Comparison of ENCODE assay signal across 13 cellular contexts in genomic region chr12:112473056-112473455, GRCh38. TPM values are rescaled to one million over a fixed set of nuclear protein-coding genes. Genes with fewer than 3 reads are reported as not detected.
A peak's percentile ranks its signal among the peaks of the same experiment; 100 is the strongest.
DNase-seq lines count a peak whose midpoint lies in the region; ATAC-seq and TF ChIP-seq lines count a peak whose summit lies in the region.
"Had no signal": no experiment of that assay in that cellular context is flagged by ENCODE, and none has a peak within 500 bp of the region (broad histone marks: within the 10 kb centered on the region; RNA-seq: fewer than 3 reads in every experiment).

No MANE protein-coding gene starts in this region.

- H3K23me2 ChIP-seq in H9 (ENCODE audit: insufficient read length, low read depth, low read length, poor library complexity, severe bottlenecking), result no peaks in the 10 kb centered on the region

- H3K36me3 Mint-ChIP-seq in H9 (ENCODE audit: insufficient read depth in 1 of 3, low read depth in 3 of 3) (peaks cover 27 to 53% (median 36%) of the 10 kb centered on the region in 3 experiments; a peak in 6 of 7 replicates), T-cell (peaks cover 45% of the 10 kb centered on the region)

- no peak for TF ChIP-seq EP300 in upper lobe of left lung (IDR thresholded peaks at IDR 0.05)

- H2AK5ac ChIP-seq in H9 (ENCODE audit: insufficient read length, low read length), result no peak overlapping the region

- H3K79me1 ChIP-seq in H9 (ENCODE audit: insufficient read depth, low read depth, low read length, poor library complexity, severe bottlenecking), result no peaks in the 10 kb centered on the region

- H3K27me3 Mint-ChIP-seq in H9 (ENCODE audit: low read depth), result no peaks in the 10 kb centered on the region
- H3K27me3 Mint-ChIP-seq in T-cell, result no peaks in the 10 kb centered on the region

- H3K4me2 ChIP-seq in H9 (ENCODE audit: insufficient read depth, insufficient read length, low read length), result no peak overlapping the region
- H3K4me2 ChIP-seq in SU-DHL-6 (ENCODE audit: low read depth, low read length, poor library complexity, severe bottlenecking), result no peak overlapping the region

- H3K4me3 ChIP-seq in AG10803 (ENCODE audit: low read length), result no peak overlapping the region
- H3K4me3 ChIP-seq in SU-DHL-6 (ENCODE audit: insufficient read depth, low read length, poor library complexity, severe bottlenecking), result no peak overlapping the region
- no peak overlapping the region for H3K4me3 ChIP-seq in mucosa of descending colon
- no peak overlapping the region for H3K4me3 ChIP-seq in upper lobe of left lung
- H3K4me3 ChIP-seq: tibial nerve had no signal

- H3F3A ChIP-seq in SU-DHL-6 (ENCODE audit: insufficient read depth), result no peaks in the 10 kb centered on the region; the same call in 1 of the 2 replicates

- no peak overlapping the region for H3K27ac Mint-ChIP-seq in H9
- no peak overlapping the region for H3K27ac Mint-ChIP-seq in T-cell
- H3K27ac Mint-ChIP-seq: T-helper 1 cell treated with Interleukin-12 subunit alpha and Interleukin-12 subunit beta and Interleukin-4 antibody, amounts not matched to agents 30 μg/mL and 1 μg/mL, for 36 hours had no signal

- H2BK5ac ChIP-seq in H9 (ENCODE audit: insufficient read length, low read length), result no peak overlapping the region

- H2BK15ac ChIP-seq in H9 (ENCODE audit: low read depth, low read length), result no peak overlapping the region

- H3T11ph ChIP-seq in H9 (ENCODE audit: low read length), result no peak overlapping the region

- H3K4me1 ChIP-seq in H9 (ENCODE audit: insufficient read depth, low read length) (no peaks in the 10 kb centered on the region), mucosa of descending colon (ENCODE audit: low read depth) (no peaks in the 10 kb centered on the region), upper lobe of left lung (no peaks in the 10 kb centered on the region)
- H3K4me1 ChIP-seq: tibial nerve had no signal

- TF ChIP-seq CTCF in AG10803 (conservative IDR thresholded peaks at IDR 0.05; ENCODE audit: low read length) (peak; percentile 15; the same call in 1 of the 2 replicates), H9 (conservative IDR thresholded peaks at IDR 0.05) (peak; percentile 63), SU-DHL-6 (IDR thresholded peaks at IDR 0.05; ENCODE audit: insufficient read depth, low read length, poor library complexity, severe bottlenecking) (peak; percentile 15), mucosa of descending colon (IDR thresholded peaks at IDR 0.05) (no peak), upper lobe of left lung (IDR thresholded peaks at IDR 0.05) (no peak), omental fat pad (IDR thresholded peaks at IDR 0.05) (no peak)

- H3K27me3 ChIP-seq in H9 (ENCODE audit: insufficient read depth, low read length) (no peaks in the 10 kb centered on the region), SU-DHL-6 (ENCODE audit: low read length) (no peaks in the 10 kb centered on the region), upper lobe of left lung (no peaks in the 10 kb centered on the region)
- H3K27me3 ChIP-seq: tibial nerve had no signal

- no CpG with 5 or more reads among the region's 4 CpGs for WGBS in H9 (ENCODE audit: extremely low coverage, insufficient read length, low lambda C conversion rate)
- 75 to 91% methylated on average over 4 of the region's 4 CpGs for WGBS in upper lobe of left lung, 2 donors

- H2AFZ ChIP-seq in H9 (ENCODE audit: low read length) (no peak overlapping the region), SU-DHL-6 (ENCODE audit: low read depth, low read length, severe bottlenecking) (no peak overlapping the region)

- intact Hi-C loops in mucosa of descending colon (cut with DNase I, micrococcal nuclease), result no loop called here

- H3K79me2 ChIP-seq in H9 (ENCODE audit: insufficient read depth, low read length) (no peaks in the 10 kb centered on the region), SU-DHL-6 (ENCODE audit: insufficient read depth, low read length) (0 out of 2 replicates have a peak, but pooled peaks cover 3% of the 10 kb centered on the region)

- H3K9me3 Mint-ChIP-seq in H9, result no peaks in the 10 kb centered on the region
- no peaks in the 10 kb centered on the region for H3K9me3 Mint-ChIP-seq in T-cell
- H3K9me3 Mint-ChIP-seq: T-helper 1 cell treated with Interleukin-12 subunit alpha and Interleukin-12 subunit beta and Interleukin-4 antibody, amounts not matched to agents 30 μg/mL and 1 μg/mL, for 36 hours had no signal

- CTCF ChIA-PET in T-cell (lab: Charles Lee), result no interaction called here

- no peak overlapping the region for H3K56ac ChIP-seq in H9 (ENCODE audit: insufficient read length, low read depth, low read length)

- ATAC-seq in T-cell (replicated peaks in 1 of 4) (no peak), mucosa of descending colon (no peak), upper lobe of left lung (ENCODE audit: low FRiP score in 2 of 2) (no peak), omental fat pad (ENCODE audit: low FRiP score) (no peak)

- no peak overlapping the region for H2BK12ac ChIP-seq in H9 (ENCODE audit: insufficient read length, low read depth, low read length)

- no peak overlapping the region for H2BK20ac ChIP-seq in H9 (ENCODE audit: low read depth, low read length, poor library complexity, severe bottlenecking)

- H4K8ac ChIP-seq in H9 (replicated peaks; ENCODE audit: insufficient read length, low read depth, low read length), result no peak overlapping the region

- H3K9ac ChIP-seq in H9 (ENCODE audit: extremely low read depth, insufficient read length, low read length) (no peak overlapping the region), SU-DHL-6 (ENCODE audit: low read length) (no peak overlapping the region)

- H3K9me3 ChIP-seq in H9 (ENCODE audit: control insufficient read depth, low read depth, low read length) (no peaks in the 10 kb centered on the region), SU-DHL-6 (ENCODE audit: insufficient read depth, low read length) (no peaks in the 10 kb centered on the region), mucosa of descending colon (no peaks in the 10 kb centered on the region), upper lobe of left lung (no peaks in the 10 kb centered on the region)
- H3K9me3 ChIP-seq: tibial nerve had no signal

- H3K9me2 ChIP-seq in SU-DHL-6 (replicated peaks; ENCODE audit: insufficient read depth, low read length), result no peaks in the 10 kb centered on the region

- H4K20me1 ChIP-seq in H9 (ENCODE audit: control insufficient read depth, insufficient read depth, insufficient read length), result no peaks in the 10 kb centered on the region
- no peaks in the 10 kb centered on the region for H4K20me1 ChIP-seq in SU-DHL-6 (ENCODE audit: low read depth, low read length)

- no peak overlapping the region for H4K5ac ChIP-seq in H9 (ENCODE audit: insufficient read length, low read depth, low read length)

- no peak overlapping the region for H3K23ac ChIP-seq in H9 (ENCODE audit: insufficient read length, low read depth, low read length)

- POLR2A ChIA-PET in T-cell (lab: Charles Lee), result no interaction called here

- no peak overlapping the region for H3K14ac ChIP-seq in H9 (ENCODE audit: insufficient read depth, low read length)

- H2BK120ac ChIP-seq in H9 (ENCODE audit: low read depth, low read length, poor library complexity, severe bottlenecking), result no peak overlapping the region

- no peak for TF ChIP-seq POLR2A in upper lobe of left lung (IDR thresholded peaks at IDR 0.05)

- H3K4me3 Mint-ChIP-seq in H9, result no peak overlapping the region
- no peak overlapping the region for H3K4me3 Mint-ChIP-seq in T-cell
- H3K4me3 Mint-ChIP-seq: T-helper 1 cell treated with Interleukin-12 subunit alpha and Interleukin-12 subunit beta and Interleukin-4 antibody, amounts not matched to agents 30 μg/mL and 1 μg/mL, for 36 hours had no signal

- DNase-seq in AG10803 (ENCODE audit: low read depth), result no peak
- DNase-seq in H9, result no peak
- peak; percentile 14 for DNase-seq in germinal center (ENCODE audit: low spot score)
- no peak for DNase-seq in T-cell
- DNase-seq in mucosa of descending colon, result no peak
- no peak for DNase-seq in upper lobe of left lung
- no peak for DNase-seq in omental fat pad (ENCODE audit: low spot score)
- DNase-seq: COR-L47, hippocampal formation, NCI-H2227 treated with DMSO at 0.1 percent for 48 hours had no signal

- no peak overlapping the region for H3K27ac ChIP-seq in H9 (ENCODE audit: insufficient read length, low read depth, low read length)
- H3K27ac ChIP-seq in SU-DHL-6 (ENCODE audit: low read depth, low read length), result no peak overlapping the region
- no peak overlapping the region for H3K27ac ChIP-seq in upper lobe of left lung
- H3K27ac ChIP-seq: tibial nerve had no signal

- H3K36me3 ChIP-seq in SU-DHL-6 (ENCODE audit: low read length) (peaks cover 17% of the 10 kb centered on the region; the same call in 1 of the 2 replicates), mucosa of descending colon (ENCODE audit: low read depth) (no peaks in the 10 kb centered on the region), upper lobe of left lung (peaks cover 23 to 74% (median 54%) of the 10 kb centered on the region in 4 donors)

- no peak overlapping the region for H3K18ac ChIP-seq in H9 (ENCODE audit: insufficient read length, low read depth, low read length)

- peaks cover 8% of the 10 kb centered on the region in 2 experiments for H3K4me1 Mint-ChIP-seq in H9
- H3K4me1 Mint-ChIP-seq in T-cell, result peaks cover 0 to 9% (median 0%) of the 10 kb centered on the region in 3 donors

- no peak overlapping the region for H3K4ac ChIP-seq in H9 (ENCODE audit: low read depth, low read length)

- H4K91ac ChIP-seq in H9 (ENCODE audit: insufficient read length, low read depth, low read length), result no peak overlapping the region

RNA-seq across cellular contexts. Expression of gene PTPN11, which starts 54.3 kb away (rescaled TPM):
- 108 and 112 TPM in 2 replicates for total RNA-seq in H9 (2021)
- 10 to 100 TPM; 48.7 to 55.5 (median 53.2) TPM for total RNA-seq in T-cell
- 100 to 1,000 TPM in 1 of 3 donors, 10 to 100 TPM in 2; 53.5 to 118 (median 70.7) TPM for total RNA-seq in mucosa of descending colon
- 10 to 100 TPM; 52.0 to 99.1 (median 84.5) TPM for total RNA-seq in upper lobe of left lung
- 100 to 1,000 TPM in 3 of 4 donors, 10 to 100 TPM in 1; 98.0 to 134 (median 122) TPM for total RNA-seq in omental fat pad

Comparison
In these comparisons a context has a peak if more than half of its experiments do, and no peak if none do; other contexts are left out.
1. CTCF ChIP-seq: peak in AG10803 (single experiment), H9 (single experiment) and SU-DHL-6 (single experiment); none in mucosa of descending colon (single experiment), upper lobe of left lung (0 of 6) and omental fat pad (0 of 3).